14 cellular contexts compared by ENCODE assay signal in genomic region chr14:99531221-99532096, GRCh38. TPM values are rescaled to one million over a fixed set of nuclear protein-coding genes. Genes with fewer than 3 reads are reported as not detected.
DNase-seq lines count a peak whose midpoint lies in the region; ATAC-seq and TF ChIP-seq lines count a peak whose summit lies in the region.
"Had no signal": no experiment of that assay in that cellular context is flagged by ENCODE, and none has a peak within 500 bp of the region (broad histone marks: within the 10 kb centered on the region; RNA-seq: fewer than 3 reads in every experiment).

No MANE protein-coding gene starts in this region.

- H3K9ac ChIP-seq in neural progenitor cell, result no peak overlapping the region

- H3K4me1 Mint-ChIP-seq in neural progenitor cell, result peaks cover 71% of the 10 kb centered on the region
- H3K4me1 Mint-ChIP-seq: activated CD4-positive, alpha-beta memory T cell treated with anti-CD3 and anti-CD28 coated beads, Interleukin-2, amount 10 ng/mL, durations not matched to agents 7 days and 5 days; naive B cell had no signal

- peak; percentile 44 for DNase-seq in ELF-1 (ENCODE audit: low read depth, low spot score)
- DNase-seq in NCI-H2227 (lab: John Stamatoyannopoulos, UW; ENCODE audit: unreplicated experiment), result peak; percentile 82
- DNase-seq in dermis blood vessel endothelial cell, result peak; percentile 92
- DNase-seq in neural progenitor cell (ENCODE audit: low spot score), result peak; percentile 78
- DNase-seq in right cardiac atrium, result no peak
- DNase-seq in hippocampal formation (lab: John Stamatoyannopoulos, UW), result no peak
- no peak for DNase-seq in HuH-7 (ENCODE audit: low spot score)
- DNase-seq: activated CD4-positive, alpha-beta memory T cell treated with anti-CD3 and anti-CD28 coated beads, Interleukin-2, amount 10 ng/mL, durations not matched to agents 7 days and 5 days; heart left ventricle; naive B cell; NCI-H1105 treated with DMSO at 0.1 percent for 48 hours had no signal

- H3K4me3 Mint-ChIP-seq in neural progenitor cell, result peak overlapping the region; percentile 71
- H3K4me3 Mint-ChIP-seq: activated CD4-positive, alpha-beta memory T cell treated with anti-CD3 and anti-CD28 coated beads, Interleukin-2, amount 10 ng/mL, durations not matched to agents 7 days and 5 days; naive B cell had no signal

- H3K36me3 ChIP-seq in neural progenitor cell, result no peaks in the 10 kb centered on the region
- H3K36me3 ChIP-seq: heart left ventricle, SJCRH30, tibial nerve had no signal

- H3K4me1 ChIP-seq in neural progenitor cell, result peaks cover 60% of the 10 kb centered on the region
- no peaks in the 10 kb centered on the region for H3K4me1 ChIP-seq in right cardiac atrium (ENCODE audit: control insufficient read depth, insufficient read depth, low read length)

- no peaks in the 10 kb centered on the region for H3K9me3 ChIP-seq in neural progenitor cell (ENCODE audit: low read depth)
- no peaks in the 10 kb centered on the region for H3K9me3 ChIP-seq in right cardiac atrium (ENCODE audit: control insufficient read depth, low read length)
- H3K9me3 ChIP-seq: heart left ventricle, SJCRH30, tibial nerve had no signal

- H3K36me3 Mint-ChIP-seq in neural progenitor cell, result peaks cover 3% of the 10 kb centered on the region
- H3K36me3 Mint-ChIP-seq: naive B cell had no signal

- H3K4me3 ChIP-seq in neural progenitor cell (peak overlapping the region; percentile 25), right cardiac atrium (ENCODE audit: low read length) (no peak overlapping the region)
- H3K4me3 ChIP-seq: heart left ventricle, SJCRH30, tibial nerve had no signal

- H3K27me3 ChIP-seq in neural progenitor cell (no peaks in the 10 kb centered on the region), right cardiac atrium (ENCODE audit: control insufficient read depth, insufficient read depth) (no peaks in the 10 kb centered on the region)
- H3K27me3 ChIP-seq: heart left ventricle, SJCRH30, tibial nerve had no signal

- H3K27ac ChIP-seq in neural progenitor cell (peak overlapping the region; percentile 67), right cardiac atrium (ENCODE audit: low read length) (no peak overlapping the region)
- H3K27ac ChIP-seq: SJCRH30, tibial nerve had no signal

- no peak for ATAC-seq in right cardiac atrium
- no peak for ATAC-seq in GM21381 (IDR thresholded peaks at IDR 0.05; ENCODE audit: unreplicated experiment)
- ATAC-seq: heart left ventricle had no signal

- WGBS in right cardiac atrium, result 36% methylated on average over 14 of the region's 14 CpGs

- intact Hi-C loops in right cardiac atrium (cut with DNase I), result no loop called here

- no peak for TF ChIP-seq CTCF in neural progenitor cell (IDR thresholded peaks at IDR 0.05)

- H3F3A ChIP-seq in neural progenitor cell (ENCODE audit: low read depth), result peaks cover 38% of the 10 kb centered on the region

- H3K27me3 Mint-ChIP-seq in neural progenitor cell (ENCODE audit: insufficient read depth, low read depth), result peaks cover 4% of the 10 kb centered on the region
- H3K27me3 Mint-ChIP-seq: activated CD4-positive, alpha-beta memory T cell treated with anti-CD3 and anti-CD28 coated beads, Interleukin-2, amount 10 ng/mL, durations not matched to agents 7 days and 5 days had no signal

- peaks cover 61% of the 10 kb centered on the region for H4K20me1 ChIP-seq in neural progenitor cell (ENCODE audit: low read depth)

- no peak overlapping the region for H2AFZ ChIP-seq in neural progenitor cell (replicated peaks)

- H3K4me2 ChIP-seq in neural progenitor cell, result peak overlapping the region; percentile 69

- no peaks in the 10 kb centered on the region for H3K9me3 Mint-ChIP-seq in neural progenitor cell
- H3K9me3 Mint-ChIP-seq: activated CD4-positive, alpha-beta memory T cell treated with anti-CD3 and anti-CD28 coated beads, Interleukin-2, amount 10 ng/mL, durations not matched to agents 7 days and 5 days; naive B cell had no signal

- peaks cover 67% of the 10 kb centered on the region for H3K79me2 ChIP-seq in neural progenitor cell (ENCODE audit: low read depth)

- H3K27ac Mint-ChIP-seq in neural progenitor cell, result peak overlapping the region; percentile 99
- H3K27ac Mint-ChIP-seq: activated CD4-positive, alpha-beta memory T cell treated with anti-CD3 and anti-CD28 coated beads, Interleukin-2, amount 10 ng/mL, durations not matched to agents 7 days and 5 days had no signal

RNA-seq across cellular contexts. Expression of gene CCNK, which starts 50.2 kb away (rescaled TPM):
- 25.7 and 36.7 TPM in 2 replicates for total RNA-seq in dermis blood vessel endothelial cell
- 18.1 and 19.0 TPM in 2 replicates for total RNA-seq in neural progenitor cell (ENCODE audit: low replicate concordance)
- total RNA-seq in right cardiac atrium, result 10 to 100 TPM; 30.0 to 36.5 (median 31.4) TPM
- polyA plus RNA-seq in right cardiac atrium, result 12.2 TPM

RNA-seq across cellular contexts. Expression of gene SETD3, which starts 50.8 kb away (rescaled TPM):
- total RNA-seq in dermis blood vessel endothelial cell, result 69.8 and 82.7 TPM in 2 replicates
- total RNA-seq in neural progenitor cell (ENCODE audit: low replicate concordance), result 54.7 and 68.0 TPM in 2 replicates
- total RNA-seq in right cardiac atrium, result 100 to 1,000 TPM; 101 to 127 (median 113) TPM
- 65.4 TPM for polyA plus RNA-seq in right cardiac atrium

Comparison
In these comparisons a context has a peak if more than half of its experiments do, and no peak if none do; other contexts are left out.
1. DNase-seq: peak in ELF-1 (single experiment), NCI-H2227 (single experiment), dermis blood vessel endothelial cell (single experiment) and neural progenitor cell (single experiment); none in right cardiac atrium (0 of 3), hippocampal formation (0 of 2) and HuH-7 (single experiment).